Comparison of ENCODE assay signal across 8 cellular contexts in the genomic region with DNA sequence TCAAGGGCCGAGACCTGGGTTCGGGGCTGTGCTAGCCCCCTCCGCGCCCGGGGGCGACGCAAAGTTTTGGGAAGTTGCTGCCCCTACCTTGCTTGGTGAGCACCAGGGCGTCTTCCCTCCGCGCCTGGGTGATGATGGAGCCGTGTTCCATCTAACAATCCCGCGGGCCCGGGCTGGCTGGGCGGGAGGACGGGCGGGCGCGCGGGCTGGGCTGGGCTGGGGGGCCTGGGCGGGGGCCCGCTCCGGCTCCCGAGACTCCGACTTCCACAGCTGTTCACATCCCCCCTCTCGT. TPM values are rescaled to one million over a fixed set of nuclear protein-coding genes. Genes with fewer than 3 reads are reported as not detected.
DNase-seq lines count a peak whose midpoint lies in the region; ATAC-seq and TF ChIP-seq lines count a peak whose summit lies in the region.

No MANE protein-coding gene starts in this region.

- H3K4me1 Mint-ChIP-seq in CD4-positive, alpha-beta T cell (ENCODE audit: low read depth) = peaks cover 53% of the 10 kb centered on the region
- H3K4me1 Mint-ChIP-seq in GM23338 = peaks cover 52% of the 10 kb centered on the region
- H3K4me1 Mint-ChIP-seq in naive thymus-derived CD8-positive, alpha-beta T cell = peaks cover 29 to 52% (median 45%) of the 10 kb centered on the region in 4 donors

- H3K79me2 ChIP-seq in GM23338 (replicated peaks; ENCODE audit: insufficient read depth) = peaks cover 49% of the 10 kb centered on the region
- H3K79me2 ChIP-seq in PC-9 (ENCODE audit: low read depth) = peaks cover 52% of the 10 kb centered on the region

- H3K9me2 ChIP-seq in GM23338 (ENCODE audit: insufficient read depth) (no peaks in the 10 kb centered on the region), PC-9 (ENCODE audit: insufficient read depth) (no peaks in the 10 kb centered on the region)

- H3K9me3 ChIP-seq in CD4-positive, alpha-beta T cell (ENCODE audit: control insufficient read depth, low read length) = no peaks in the 10 kb centered on the region
- H3K9me3 ChIP-seq in PC-9 (ENCODE audit: insufficient read depth, low read depth) (no peaks in the 10 kb centered on the region), ectodermal cell (ENCODE audit: control insufficient read depth, low read length) (no peaks in the 10 kb centered on the region)

- WGBS in ectodermal cell, 2 experiments = 0% methylated on average over 26 of the region's 26 CpGs

- no peaks in the 10 kb centered on the region for H3K27me3 ChIP-seq in CD4-positive, alpha-beta T cell (ENCODE audit: control insufficient read depth, insufficient read depth, low read length)
- no peaks in the 10 kb centered on the region for H3K27me3 ChIP-seq in GM23338 (ENCODE audit: insufficient read depth)
- H3K27me3 ChIP-seq in PC-9 (ENCODE audit: insufficient read depth, low read depth) = no peaks in the 10 kb centered on the region
- H3K27me3 ChIP-seq in ectodermal cell (ENCODE audit: control insufficient read depth, insufficient read depth, low read length, poor library complexity, severe bottlenecking) = no peaks in the 10 kb centered on the region

- peaks cover 14% of the 10 kb centered on the region for H3K36me3 Mint-ChIP-seq in CD4-positive, alpha-beta T cell (ENCODE audit: low read depth)
- H3K36me3 Mint-ChIP-seq in GM23338 (ENCODE audit: low read depth) = peaks cover 9% of the 10 kb centered on the region; the same call in 2 of the 3 replicates
- peaks cover 0 to 9% (median 0%) of the 10 kb centered on the region in 3 donors for H3K36me3 Mint-ChIP-seq in naive thymus-derived CD8-positive, alpha-beta T cell

- H3K36me3 ChIP-seq in GM23338 (ENCODE audit: insufficient read depth) = no peaks in the 10 kb centered on the region
- peaks cover 3% of the 10 kb centered on the region; the same call in 1 of the 2 replicates for H3K36me3 ChIP-seq in PC-9 (ENCODE audit: low read depth)
- H3K36me3 ChIP-seq in ectodermal cell (ENCODE audit: control insufficient read depth, insufficient read depth, low read length) = no peaks in the 10 kb centered on the region

- peak; percentile 20 for ATAC-seq in CD4-positive, alpha-beta T cell (ENCODE audit: poor library complexity)
- ATAC-seq in GM23338 (peak; percentile 10), HG02970 (IDR thresholded peaks at IDR 0.05; ENCODE audit: low FRiP score, unreplicated experiment) (no peak)
- ATAC-seq in naive thymus-derived CD8-positive, alpha-beta T cell = peak; percentile 29 to 31

- no peaks in the 10 kb centered on the region for H3K27me3 Mint-ChIP-seq in CD4-positive, alpha-beta T cell
- peaks cover 16% of the 10 kb centered on the region for H3K27me3 Mint-ChIP-seq in GM23338 (ENCODE audit: insufficient read depth, low read depth, poor library complexity)
- peaks cover 0 to under 1% (median 0%) of the 10 kb centered on the region in 5 donors for H3K27me3 Mint-ChIP-seq in naive thymus-derived CD8-positive, alpha-beta T cell

- DNase-seq in CD4-positive, alpha-beta T cell = peak in 1 of 10 experiments; percentile 24
- DNase-seq in GM23338 (ENCODE audit: low spot score) (no peak), PC-9 (no peak), cortex of kidney (lab: John Stamatoyannopoulos, UW) (no peak), KBM-7 (no peak)
- peak in 4 of 10 donors; percentile 16 to 56 (median 28) for DNase-seq in naive thymus-derived CD8-positive, alpha-beta T cell

- peaks cover 20% of the 10 kb centered on the region for H4K20me1 ChIP-seq in GM23338 (replicated peaks; ENCODE audit: insufficient read depth)
- H4K20me1 ChIP-seq in PC-9 (ENCODE audit: insufficient read depth) = peaks cover 34% of the 10 kb centered on the region

- intact Hi-C loops in CD4-positive, alpha-beta T cell (cut with DNase I, micrococcal nuclease) = loop anchor here in 1 of 2 experiments (5.0 kb wide), 2 partner anchors 74 to 94 kb away; partner anchors contain the start of genes CDK4, EEF1AKMT3 and METTL1
- intact Hi-C loops in PC-9 (cut with micrococcal nuclease; ENCODE audit: unreplicated experiment) = loop anchor here (2.0 kb wide), 2 partner anchors 19 to 51 kb away; no protein-coding TSS in a partner anchor

- peaks cover 53% of the 10 kb centered on the region for H3K4me1 ChIP-seq in GM23338 (ENCODE audit: insufficient read depth)
- H3K4me1 ChIP-seq in PC-9 (replicated peaks; ENCODE audit: insufficient read depth) = peaks cover 15% of the 10 kb centered on the region
- H3K4me1 ChIP-seq in ectodermal cell (ENCODE audit: control insufficient read depth, insufficient read depth, low read length) = peaks cover 35% of the 10 kb centered on the region

- in situ Hi-C loops in KBM-7 (cut with MboI; ENCODE audit: low pct_unique_long_range_greater_than_20kb, low sequenced_read_pairs) = no loop called here

- peak overlapping the region; percentile 87 for H3K4me3 Mint-ChIP-seq in CD4-positive, alpha-beta T cell
- H3K4me3 Mint-ChIP-seq in GM23338 = peak overlapping the region; percentile 84
- H3K4me3 Mint-ChIP-seq in naive thymus-derived CD8-positive, alpha-beta T cell = peak overlapping the region; percentile 77 to 96 (median 86)

- H3K4me3 ChIP-seq in GM23338 = peak overlapping the region; percentile 99
- H3K4me3 ChIP-seq in PC-9 = peak overlapping the region; percentile 100
- H3K4me3 ChIP-seq in ectodermal cell (ENCODE audit: insufficient read depth, low read depth, low read length) = peak overlapping the region; percentile 94

- no peak for TF ChIP-seq CTCF in CD4-positive, alpha-beta T cell (IDR thresholded peaks at IDR 0.05)
- TF ChIP-seq CTCF in GM23338 (conservative IDR thresholded peaks at IDR 0.05; ENCODE audit: low read depth in 2 of 2) (no peak), PC-9 (conservative IDR thresholded peaks at IDR 0.05) (no peak)

- BruUV-seq in PC-9 (replicated peaks; lab: Mats Ljungman, UMichigan) = no TSS peak

- H3K27ac Mint-ChIP-seq in CD4-positive, alpha-beta T cell = peak overlapping the region; percentile 92
- H3K27ac Mint-ChIP-seq in GM23338 = no peak overlapping the region
- peak overlapping the region in 8 of 10 donors; percentile 75 to 95 (median 90) for H3K27ac Mint-ChIP-seq in naive thymus-derived CD8-positive, alpha-beta T cell

- H3K9me3 Mint-ChIP-seq in CD4-positive, alpha-beta T cell = no peaks in the 10 kb centered on the region
- H3K9me3 Mint-ChIP-seq in GM23338 = no peaks in the 10 kb centered on the region
- no peaks in the 10 kb centered on the region for H3K9me3 Mint-ChIP-seq in naive thymus-derived CD8-positive, alpha-beta T cell

- POLR2A ChIA-PET in CD4-positive, alpha-beta T cell (lab: Charles Lee) = interaction anchor here (0.7 to 7.4 kb wide), 16 partner anchors 10 to 104 kb away, joined by 3 to 124 read pairs (median 5); partner anchors contain the start of genes ATP23, AVIL, MARCHF9 and TSFM
- POLR2A ChIA-PET in PC-9 (lab: Charles Lee; ENCODE audit: unreplicated experiment) = interaction anchor here (0.7 kb wide), 1 partner anchor 120 kb away, joined by 13 read pairs; no protein-coding TSS in a partner anchor
- POLR2A ChIA-PET in naive thymus-derived CD8-positive, alpha-beta T cell (lab: Charles Lee) = interaction anchor here (0.7 to 7.2 kb wide), 15 partner anchors 10 to 326 kb away, joined by 3 to 84 read pairs (median 6); partner anchors contain the start of genes ATP23, AVIL, CDK4 and DDIT3

- H2AFZ ChIP-seq in GM23338 (no peak overlapping the region), PC-9 (peak overlapping the region; percentile 97)

- peak overlapping the region; percentile 91 for H3K27ac ChIP-seq in CD4-positive, alpha-beta T cell (ENCODE audit: low read depth, low read length)
- peak overlapping the region; percentile 100 for H3K27ac ChIP-seq in GM23338 (ENCODE audit: low read depth)
- H3K27ac ChIP-seq in PC-9 = peak overlapping the region; percentile 79
- H3K27ac ChIP-seq in ectodermal cell (ENCODE audit: insufficient read depth, low read depth, low read length, poor library complexity, severe bottlenecking) = peak overlapping the region; percentile 100

- CTCF ChIA-PET in CD4-positive, alpha-beta T cell (lab: Charles Lee) = interaction anchor here (0.7 to 3.9 kb wide), 4 partner anchors 12 to 60 kb away, joined by 3 to 13 read pairs (median 4); no protein-coding TSS in a partner anchor
- CTCF ChIA-PET in PC-9 (lab: Charles Lee) = interaction anchor here (0.6 to 1.7 kb wide), 3 partner anchors 12 to 65 kb away, joined by 4 to 8 read pairs (median 6); no protein-coding TSS in a partner anchor

- H3K4me2 ChIP-seq in GM23338 (peak overlapping the region; percentile 97), PC-9 (peak overlapping the region; percentile 87)

- H3F3A ChIP-seq in GM23338 (replicated peaks; ENCODE audit: low read depth) = peaks cover 5% of the 10 kb centered on the region; the same call in 1 of the 2 replicates
- no peaks in the 10 kb centered on the region for H3F3A ChIP-seq in PC-9 (ENCODE audit: insufficient read depth, low read depth)

TF ChIP-seq in GM23338, 12 proteins besides CTCF, POLR2A, EP300 and RAD21 (continues in another document):
- TF ChIP-seq CREB1 (CRISPR knock-in tag; IDR thresholded peaks at IDR 0.05; ENCODE audit: low read depth) (no peak), EZH2phosphoT487 (IDR thresholded peaks at IDR 0.05; ENCODE audit: unreplicated experiment) (no peak), EZH2 (IDR thresholded peaks at IDR 0.05; ENCODE audit: low read depth, unreplicated experiment) (no peak), NANOG (IDR thresholded peaks at IDR 0.05; ENCODE audit: borderline replicate concordance) (no peak), ZNF114 (CRISPR knock-in tag; IDR thresholded peaks at IDR 0.05) (no peak)

RNA-seq across cellular contexts. Expression of gene CTDSP2, which starts 0.3 kb away (rescaled TPM):
- 10 to 100 TPM; 86.2 to 86.4 TPM for total RNA-seq in CD4-positive, alpha-beta T cell
- total RNA-seq in GM23338 (2014; rRNA removed; shearing (Covaris generic)) = 66.3 and 81.9 TPM in 2 replicates
- 20.8 and 22.8 TPM in 2 replicates for polyA plus RNA-seq in GM23338 (2016; fragmentation: Nextera tagmentation; extraction: Ambion mirVana)
- total RNA-seq in PC-9 (2021) = 102 and 107 TPM in 2 replicates
- polyA plus RNA-seq in ectodermal cell (2013, experiment 1 of 4) = 88.9 TPM
- 107 TPM for polyA plus RNA-seq in ectodermal cell (2013, experiment 2 of 4)
- 83.4 TPM for polyA plus RNA-seq in ectodermal cell (2013, experiment 3 of 4)
- 92.9 TPM for polyA plus RNA-seq in ectodermal cell (2013, experiment 4 of 4)
- 100 to 1,000 TPM; 258 to 262 TPM for total RNA-seq in naive thymus-derived CD8-positive, alpha-beta T cell
- 10 to 100 TPM; 51.4 to 81.2 (median 71.5) TPM for polyA plus RNA-seq in naive thymus-derived CD8-positive, alpha-beta T cell

RNA-seq across cellular contexts. Expression of gene AVIL, which starts 27.7 kb away (rescaled TPM):
- total RNA-seq in CD4-positive, alpha-beta T cell = 1 to 10 TPM in 1 of 2 experiments, under 1 TPM in 1; 0.60 to 1.2 TPM
- 0.12 and 0.17 TPM in 2 replicates for total RNA-seq in GM23338 (2014; rRNA removed; shearing (Covaris generic))
- polyA plus RNA-seq in GM23338 (2016; fragmentation: Nextera tagmentation; extraction: Ambion mirVana) = 0.59 and 1.3 TPM in 2 replicates
- total RNA-seq in PC-9 (2021) = 1.6 and 3.0 TPM in 2 replicates
- polyA plus RNA-seq in ectodermal cell (2013, experiment 1 of 4) = not detected
- 0.91 TPM for polyA plus RNA-seq in ectodermal cell (2013, experiment 2 of 4)
- polyA plus RNA-seq in ectodermal cell (2013, experiment 3 of 4) = 0.27 TPM
- 0.85 TPM for polyA plus RNA-seq in ectodermal cell (2013, experiment 4 of 4)
- 10 to 100 TPM; 13.4 to 16.8 TPM for total RNA-seq in naive thymus-derived CD8-positive, alpha-beta T cell
- under 1 TPM; 0.11 to 0.80 (median 0.13) TPM for polyA plus RNA-seq in naive thymus-derived CD8-positive, alpha-beta T cell
